ENCODE assay signal across 8 cellular contexts in genomic region chr2:202378001-202378400, GRCh38. TPM values are rescaled to one million over a fixed set of nuclear protein-coding genes. Genes with fewer than 3 reads are reported as not detected.
DNase-seq lines count a peak whose midpoint lies in the region; ATAC-seq and TF ChIP-seq lines count a peak whose summit lies in the region.

No MANE protein-coding gene starts in this region.

- peak overlapping the region; percentile 97 for H3K4me3 Mint-ChIP-seq in T-helper 1 cell treated with Interleukin-12 subunit alpha and Interleukin-12 subunit beta and Interleukin-4 antibody, amounts not matched to agents 30 μg/mL and 1 μg/mL, for 36 hours
- H3K4me3 Mint-ChIP-seq in activated CD8-positive, alpha-beta T cell treated with anti-CD3 and anti-CD28 coated beads for 36 hours: peak overlapping the region; percentile 98
- H3K4me3 Mint-ChIP-seq in immature natural killer cell: peak overlapping the region; percentile 95 to 99 (median 97)

- H3K27ac ChIP-seq in substantia nigra (ENCODE audit: low read depth, low read length, poor library complexity, severe bottlenecking): peak overlapping the region; percentile 30

- peaks cover 3% of the 10 kb centered on the region for H3K36me3 Mint-ChIP-seq in T-helper 1 cell treated with Interleukin-12 subunit alpha and Interleukin-12 subunit beta and Interleukin-4 antibody, amounts not matched to agents 30 μg/mL and 1 μg/mL, for 36 hours (ENCODE audit: low read depth)
- H3K36me3 Mint-ChIP-seq in activated CD8-positive, alpha-beta T cell treated with anti-CD3 and anti-CD28 coated beads for 36 hours (ENCODE audit: low read depth): peaks cover 2% of the 10 kb centered on the region
- H3K36me3 Mint-ChIP-seq in immature natural killer cell: no peaks in the 10 kb centered on the region

- no peak for TF ChIP-seq CTCF in activated CD8-positive, alpha-beta T cell treated with anti-CD3 and anti-CD28 coated beads for 36 hours (IDR thresholded peaks at IDR 0.05)

- peaks cover 26% of the 10 kb centered on the region for H3K4me1 Mint-ChIP-seq in T-helper 1 cell treated with Interleukin-12 subunit alpha and Interleukin-12 subunit beta and Interleukin-4 antibody, amounts not matched to agents 30 μg/mL and 1 μg/mL, for 36 hours (ENCODE audit: low read depth)
- peaks cover 29% of the 10 kb centered on the region for H3K4me1 Mint-ChIP-seq in activated CD8-positive, alpha-beta T cell treated with anti-CD3 and anti-CD28 coated beads for 36 hours (ENCODE audit: low read depth)
- H3K4me1 Mint-ChIP-seq in immature natural killer cell: peaks cover 42 to 50% of the 10 kb centered on the region in 2 donors

- CTCF ChIA-PET in activated CD8-positive, alpha-beta T cell treated with anti-CD3 and anti-CD28 coated beads for 36 hours (lab: Charles Lee): no interaction called here

- peaks cover 17% of the 10 kb centered on the region for H3K27me3 Mint-ChIP-seq in T-helper 1 cell treated with Interleukin-12 subunit alpha and Interleukin-12 subunit beta and Interleukin-4 antibody, amounts not matched to agents 30 μg/mL and 1 μg/mL, for 36 hours (ENCODE audit: low read depth)
- no peaks in the 10 kb centered on the region for H3K27me3 Mint-ChIP-seq in activated CD8-positive, alpha-beta T cell treated with anti-CD3 and anti-CD28 coated beads for 36 hours
- peaks cover 13 to 23% (median 22%) of the 10 kb centered on the region in 3 donors for H3K27me3 Mint-ChIP-seq in immature natural killer cell (ENCODE audit: low read depth in 3 of 3)

- intact Hi-C loops in activated CD8-positive, alpha-beta T cell treated with anti-CD3 and anti-CD28 coated beads for 36 hours (cut with micrococcal nuclease): no loop called here

- H3K27ac Mint-ChIP-seq in T-helper 1 cell treated with Interleukin-12 subunit alpha and Interleukin-12 subunit beta and Interleukin-4 antibody, amounts not matched to agents 30 μg/mL and 1 μg/mL, for 36 hours: no peak overlapping the region
- H3K27ac Mint-ChIP-seq in activated CD8-positive, alpha-beta T cell treated with anti-CD3 and anti-CD28 coated beads for 36 hours: no peak overlapping the region
- peak overlapping the region; percentile 34 to 80 (median 72) for H3K27ac Mint-ChIP-seq in immature natural killer cell

- H3K9me3 Mint-ChIP-seq in T-helper 1 cell treated with Interleukin-12 subunit alpha and Interleukin-12 subunit beta and Interleukin-4 antibody, amounts not matched to agents 30 μg/mL and 1 μg/mL, for 36 hours: no peaks in the 10 kb centered on the region
- no peaks in the 10 kb centered on the region for H3K9me3 Mint-ChIP-seq in activated CD8-positive, alpha-beta T cell treated with anti-CD3 and anti-CD28 coated beads for 36 hours
- no peaks in the 10 kb centered on the region for H3K9me3 Mint-ChIP-seq in immature natural killer cell

- POLR2A ChIA-PET in activated CD8-positive, alpha-beta T cell treated with anti-CD3 and anti-CD28 coated beads for 36 hours (lab: Charles Lee): interaction anchor here (0.6 to 1.0 kb wide), 3 partner anchors 110 to 1485 kb away, joined by 3 read pairs; partner anchors contain the start of genes CARF and WDR12

- ATAC-seq in activated CD8-positive, alpha-beta T cell treated with anti-CD3 and anti-CD28 coated beads for 36 hours: no peak
- ATAC-seq in HG02571 (IDR thresholded peaks at IDR 0.05; ENCODE audit: unreplicated experiment): no peak
- ATAC-seq in GM21825 (IDR thresholded peaks at IDR 0.05; ENCODE audit: unreplicated experiment): no peak
- no peak for ATAC-seq in HG02798 (IDR thresholded peaks at IDR 0.05; ENCODE audit: poor library complexity, unreplicated experiment)

- DNase-seq in T-helper 1 cell (no peak), immature natural killer cell (no peak), substantia nigra (lab: John Stamatoyannopoulos, UW) (no peak)
- DNase-seq in activated CD8-positive, alpha-beta T cell treated with anti-CD3 and anti-CD28 coated beads for 36 hours: no peak

RNA-seq across cellular contexts. Expression of gene BMPR2, which starts 1.9 kb away (rescaled TPM):
- total RNA-seq in activated CD8-positive, alpha-beta T cell treated with anti-CD3 and anti-CD28 coated beads for 36 hours: 1 to 10 TPM; 7.1 to 7.7 TPM
- polyA plus RNA-seq in immature natural killer cell: 1 to 10 TPM; 1.4 to 5.4 (median 2.8) TPM

Comparison
In these comparisons a context has a peak if more than half of its experiments do, and no peak if none do; other contexts are left out.
1. H3K27ac Mint-ChIP-seq: peak in immature natural killer cell (6 of 6); none in T-helper 1 cell treated with Interleukin-12 subunit alpha and Interleukin-12 subunit beta and Interleukin-4 antibody, amounts not matched to agents 30 μg/mL and 1 μg/mL, for 36 hours (single experiment) and activated CD8-positive, alpha-beta T cell treated with anti-CD3 and anti-CD28 coated beads for 36 hours (single experiment).
2. Peak in every context shown above with its lines, with median percentiles within 50 percentile points of each other: H3K4me3 Mint-ChIP-seq.